2 cellular contexts compared by ENCODE assay signal in genomic region chr1:62337785-62338631, GRCh38.
TF ChIP-seq lines count a peak whose summit lies in the region.

No MANE protein-coding gene starts in this region.

TF ChIP-seq in H1, 55 proteins besides CTCF, POLR2A, EP300 and RAD21:
- TF ChIP-seq BRCA1 (IDR thresholded peaks at IDR 0.05; ENCODE audit: low read depth, low read length), result no peak
- peak; percentile 57; the same call in 1 of the 2 replicates for TF ChIP-seq MAFK (IDR thresholded peaks at IDR 0.05; ENCODE audit: low read depth, low read length)
- 0 out of 2 replicates have a peak, but pooled peaks have one; percentile 11 for TF ChIP-seq POLR2AphosphoS5 (IDR thresholded peaks at IDR 0.05; ENCODE audit: low read depth, low read length)
- peak; percentile 33 for TF ChIP-seq ASH2L (IDR thresholded peaks at IDR 0.05; ENCODE audit: low read length)

TF ChIP-seq in HepG2, 621 proteins besides CTCF, POLR2A, EP300 and RAD21 (continues in another document):
- TF ChIP-seq PHF8 (CRISPR knock-in tag; IDR thresholded peaks at IDR 0.05) (peak; percentile 30; the same call in 1 of the 2 replicates), NR2C2 (CRISPR knock-in tag; IDR thresholded peaks at IDR 0.05; ENCODE audit: borderline replicate concordance) (peak; percentile 82), SOX6 (IDR thresholded peaks at IDR 0.05) (no peak), SOX6 (CRISPR knock-in tag; IDR thresholded peaks at IDR 0.05) (peak; percentile 20; the same call in 1 of the 2 replicates), HBP1 (CRISPR knock-in tag; IDR thresholded peaks at IDR 0.05; ENCODE audit: low read depth) (no peak), SAP130 (CRISPR knock-in tag; IDR thresholded peaks at IDR 0.05; ENCODE audit: low read depth) (0 out of 2 replicates have a peak, but pooled peaks have one; percentile 11), REST (IDR thresholded peaks at IDR 0.05; ENCODE audit: borderline replicate concordance in 1 of 2, low read depth in 1 of 2, low read length in 2 of 2) (no peak), ZFY (CRISPR knock-in tag; IDR thresholded peaks at IDR 0.05) (0 out of 2 replicates have a peak, but pooled peaks have one; percentile 7), HNF4A (CRISPR knock-in tag; IDR thresholded peaks at IDR 0.05) (peak; percentile 77), ATAD3A (CRISPR knock-in tag; IDR thresholded peaks at IDR 0.05) (no peak), ZNF564 (CRISPR knock-in tag; IDR thresholded peaks at IDR 0.05) (peak; percentile 96), MAFK (conservative IDR thresholded peaks at IDR 0.05 in 1 of 2, IDR thresholded peaks at IDR 0.05 in 1 of 2; ENCODE audit: low read length in 2 of 2) (peak; percentile 55 to 69; a peak in 3 of 4 replicates), ZNF263 (CRISPR knock-in tag; IDR thresholded peaks at IDR 0.05) (0 out of 2 replicates have a peak, but pooled peaks have one; percentile 13), ZNF10 (CRISPR knock-in tag; IDR thresholded peaks at IDR 0.05; ENCODE audit: borderline replicate concordance, low read depth) (no peak), ZNF296 (CRISPR knock-in tag; conservative IDR thresholded peaks at IDR 0.05) (peak; percentile 59; the same call in 1 of the 2 replicates), ZNF687 (CRISPR knock-in tag; IDR thresholded peaks at IDR 0.05) (peak; percentile 53), RFX5 (IDR thresholded peaks at IDR 0.05; ENCODE audit: low read depth, low read length) (peak; percentile 30; the same call in 1 of the 2 replicates), SMAD3 (CRISPR knock-in tag; IDR thresholded peaks at IDR 0.05) (no peak), CREB3 (CRISPR knock-in tag; IDR thresholded peaks at IDR 0.05) (no peak), HOXA3 (CRISPR knock-in tag; IDR thresholded peaks at IDR 0.05) (peak; percentile 49; the same call in 1 of the 2 replicates), ZBTB7B (CRISPR knock-in tag; IDR thresholded peaks at IDR 0.05) (peak; percentile 65), YY1 (IDR thresholded peaks at IDR 0.05; ENCODE audit: insufficient read depth, insufficient replicate concordance, low read depth, low read length) (peak; percentile 21), RARG (CRISPR knock-in tag; IDR thresholded peaks at IDR 0.05; ENCODE audit: low read depth) (no peak), ZNF441 (CRISPR knock-in tag; IDR thresholded peaks at IDR 0.05; ENCODE audit: borderline replicate concordance) (peak; percentile 97), ZNF574 (CRISPR knock-in tag; IDR thresholded peaks at IDR 0.05) (peak; percentile 75), ARID3A (IDR thresholded peaks at IDR 0.05; ENCODE audit: low read depth, low read length) (no peak), GATAD2A (CRISPR knock-in tag; IDR thresholded peaks at IDR 0.05) (peak; percentile 19; the same call in 1 of the 2 replicates), NAIF1 (CRISPR knock-in tag; IDR thresholded peaks at IDR 0.05; ENCODE audit: borderline replicate concordance) (no peak), ETS1 (CRISPR knock-in tag; IDR thresholded peaks at IDR 0.05) (no peak), MAFF (IDR thresholded peaks at IDR 0.05; ENCODE audit: low read depth, low read length) (peak; percentile 62), LCORL (IDR thresholded peaks at IDR 0.05) (no peak), LCORL (CRISPR knock-in tag; IDR thresholded peaks at IDR 0.05) (peak; percentile 83), ZNF724P (CRISPR knock-in tag; IDR thresholded peaks at IDR 0.05; ENCODE audit: borderline replicate concordance) (0 out of 2 replicates have a peak, but pooled peaks have one; percentile 23), PATZ1 (CRISPR knock-in tag; IDR thresholded peaks at IDR 0.05) (peak; percentile 46; the same call in 1 of the 2 replicates), NR2F2 (IDR thresholded peaks at IDR 0.05; ENCODE audit: borderline replicate concordance, low read depth) (peak; percentile 63; the same call in 1 of the 2 replicates), STAG1 (CRISPR knock-in tag; IDR thresholded peaks at IDR 0.05) (peak; percentile 52), HNRNPUL1 (IDR thresholded peaks at IDR 0.05; ENCODE audit: low read depth, low read length) (no peak), ISL2 (CRISPR knock-in tag; IDR thresholded peaks at IDR 0.05) (no peak), POGZ (CRISPR knock-in tag; IDR thresholded peaks at IDR 0.05) (0 out of 2 replicates have a peak, but pooled peaks have one; percentile 14), SP1 (IDR thresholded peaks at IDR 0.05) (no peak), SP1 (CRISPR knock-in tag; IDR thresholded peaks at IDR 0.05) (no peak), ZMYM4 (CRISPR knock-in tag; IDR thresholded peaks at IDR 0.05) (peak; percentile 26; the same call in 1 of the 2 replicates), FOSL2 (CRISPR knock-in tag; IDR thresholded peaks at IDR 0.05) (peak; percentile 42; the same call in 1 of the 2 replicates)
